27 cellular contexts compared by ENCODE assay signal in genomic region chr1:32468791-32469190, GRCh38. TPM values are rescaled to one million over a fixed set of nuclear protein-coding genes. Genes with fewer than 3 reads are reported as not detected.
"Had no signal": no experiment of that assay in that cellular context is flagged by ENCODE, and none has a peak within 500 bp of the region (broad histone marks: within the 10 kb centered on the region; RNA-seq: fewer than 3 reads in every experiment).

No MANE protein-coding gene starts in this region.

- DNase-seq: stimulated activated CD4-positive, alpha-beta T cell treated with anti-CD3 and anti-CD28 coated beads, Interleukin-2, amount 100 ng/mL, for 48 hours; stimulated activated CD4-positive, alpha-beta T cell treated with anti-CD3 and anti-CD28 coated beads, Interleukin-4, amount 100 ng/mL, for 1 hour; stimulated activated CD4-positive, alpha-beta T cell treated with anti-CD3 and anti-CD28 coated beads, Interleukin-4, amount 100 ng/mL, for 24 hours; stimulated activated CD4-positive, alpha-beta T cell treated with anti-CD3 and anti-CD28 coated beads, Interleukin-4, amount 100 ng/mL, for 4 hours; stimulated activated CD8-positive, alpha-beta memory T cell treated with anti-CD3 and anti-CD28 coated beads, Interleukin-4, amount 100 ng/mL, for 48 hours; stimulated activated naive B cell treated with anti-CD40 and anti-IgM and Interleukin-4, amounts not matched to agents 10 μg/mL and 1 μg/mL and 100 μg/mL, for 72 hours; stimulated activated naive CD4-positive, alpha-beta T cell; stimulated activated naive CD4-positive, alpha-beta T cell treated with Interleukin-2 at 50 U/mL for 16 hours; stimulated activated naive CD8-positive, alpha-beta T cell treated with anti-CD3 and anti-CD28 coated beads, Interleukin-15, amount 100 ng/mL, for 72 hours; stimulated activated naive CD8-positive, alpha-beta T cell treated with anti-CD3 and anti-CD28 coated beads, Interleukin-15, Interleukin-2, amounts not matched to agents 100 U/mL and 50 U/mL, for 24 hours; stomach; substantia nigra; testis; thyroid gland; transverse colon; upper lobe of left lung; upper lobe of right lung; uterus had no signal

- H3K27me3 Mint-ChIP-seq: type B pancreatic cell had no signal

- ATAC-seq: stimulated activated effector memory CD8-positive, alpha-beta T cell treated with anti-CD3 and anti-CD28 coated beads, Interleukin-12 subunit alpha, Interleukin-12 subunit beta, amount 100 ng/mL, for 72 hours; stimulated activated memory B cell treated with anti-CD40 and anti-IgM and Interleukin-4, amounts not matched to agents 10 μg/mL and 1 μg/mL and 100 μg/mL, for 72 hours; stimulated activated naive B cell treated with anti-CD40 and anti-IgM and Interleukin-4, amounts not matched to agents 10 μg/mL and 1 μg/mL and 100 μg/mL, for 72 hours; stimulated activated naive CD8-positive, alpha-beta T cell treated with anti-CD3 and anti-CD28 coated beads, Interleukin-15, amount 100 ng/mL, for 72 hours; stimulated activated naive CD8-positive, alpha-beta T cell treated with anti-CD3 and anti-CD28 coated beads, Interleukin-15, Interleukin-2, amounts not matched to agents 100 U/mL and 50 U/mL, for 24 hours; upper lobe of right lung had no signal

- H3K9me3 ChIP-seq: suprapubic skin, testis, thoracic aorta, thyroid gland, tibial artery, tibial nerve, transverse colon, upper lobe of left lung, upper lobe of right lung, uterus, vagina had no signal

- H3K27me3 ChIP-seq: testis, thyroid gland, uterus, vagina had no signal

- H3K36me3 ChIP-seq: stomach, suprapubic skin, thoracic aorta, thyroid gland, tibial artery, tibial nerve, transverse colon, upper lobe of left lung, upper lobe of right lung, uterus, vagina had no signal

- H3K27ac ChIP-seq: stomach, suprapubic skin, testis, thoracic aorta, thyroid gland, tibial artery, tibial nerve, transverse colon, upper lobe of left lung, upper lobe of right lung, uterus, vagina had no signal

- H3K4me3 ChIP-seq: stomach, suprapubic skin, testis, thoracic aorta, thyroid gland, tibial artery, tibial nerve, transverse colon, upper lobe of left lung, upper lobe of right lung, uterus, vagina had no signal

- H3K4me3 Mint-ChIP-seq: stimulated activated effector memory CD8-positive, alpha-beta T cell treated with anti-CD3 and anti-CD28 coated beads, Interleukin-12 subunit alpha, Interleukin-12 subunit beta, amount 100 ng/mL, for 72 hours; stimulated activated memory B cell treated with anti-CD40 and anti-IgM and Interleukin-4, amounts not matched to agents 10 μg/mL and 1 μg/mL and 100 μg/mL, for 72 hours; stimulated activated naive B cell treated with anti-CD40 and anti-IgM and Interleukin-4, amounts not matched to agents 10 μg/mL and 1 μg/mL and 100 μg/mL, for 72 hours; stimulated activated naive CD8-positive, alpha-beta T cell treated with anti-CD3 and anti-CD28 coated beads, Interleukin-15, amount 100 ng/mL, for 72 hours; stimulated activated naive CD8-positive, alpha-beta T cell treated with anti-CD3 and anti-CD28 coated beads, Interleukin-15, Interleukin-2, amounts not matched to agents 100 ng/mL and 50 ng/mL, for 24 hours; type B pancreatic cell had no signal

- H3K27ac Mint-ChIP-seq: stimulated activated effector memory CD8-positive, alpha-beta T cell treated with anti-CD3 and anti-CD28 coated beads, Interleukin-12 subunit alpha, Interleukin-12 subunit beta, amount 100 ng/mL, for 72 hours; stimulated activated memory B cell treated with anti-CD40 and anti-IgM and Interleukin-4, amounts not matched to agents 10 μg/mL and 1 μg/mL and 100 μg/mL, for 72 hours; stimulated activated naive B cell treated with anti-CD40 and anti-IgM and Interleukin-4, amounts not matched to agents 10 μg/mL and 1 μg/mL and 100 μg/mL, for 72 hours; stimulated activated naive CD8-positive, alpha-beta T cell treated with anti-CD3 and anti-CD28 coated beads, Interleukin-15, amount 100 ng/mL, for 72 hours; stimulated activated naive CD8-positive, alpha-beta T cell treated with anti-CD3 and anti-CD28 coated beads, Interleukin-15, Interleukin-2, amounts not matched to agents 100 ng/mL and 50 ng/mL, for 24 hours; type B pancreatic cell had no signal

- H3K36me3 Mint-ChIP-seq: stimulated activated effector memory CD8-positive, alpha-beta T cell treated with anti-CD3 and anti-CD28 coated beads, Interleukin-12 subunit alpha, Interleukin-12 subunit beta, amount 100 ng/mL, for 72 hours; stimulated activated memory B cell treated with anti-CD40 and anti-IgM and Interleukin-4, amounts not matched to agents 10 μg/mL and 1 μg/mL and 100 μg/mL, for 72 hours; type B pancreatic cell had no signal

- H3K9me3 Mint-ChIP-seq: stimulated activated effector memory CD8-positive, alpha-beta T cell treated with anti-CD3 and anti-CD28 coated beads, Interleukin-12 subunit alpha, Interleukin-12 subunit beta, amount 100 ng/mL, for 72 hours; stimulated activated memory B cell treated with anti-CD40 and anti-IgM and Interleukin-4, amounts not matched to agents 10 μg/mL and 1 μg/mL and 100 μg/mL, for 72 hours; stimulated activated naive B cell treated with anti-CD40 and anti-IgM and Interleukin-4, amounts not matched to agents 10 μg/mL and 1 μg/mL and 100 μg/mL, for 72 hours; stimulated activated naive CD8-positive, alpha-beta T cell treated with anti-CD3 and anti-CD28 coated beads, Interleukin-15, amount 100 ng/mL, for 72 hours; stimulated activated naive CD8-positive, alpha-beta T cell treated with anti-CD3 and anti-CD28 coated beads, Interleukin-15, Interleukin-2, amounts not matched to agents 100 ng/mL and 50 ng/mL, for 24 hours; type B pancreatic cell had no signal

RNA-seq across cellular contexts. Expression of gene ZBTB8B, which starts 3.9 kb away (rescaled TPM):
- total RNA-seq: thoracic aorta, upper lobe of right lung, vagina had no signal
